Comparison of ENCODE assay signal across 10 cellular contexts in the genomic region with DNA sequence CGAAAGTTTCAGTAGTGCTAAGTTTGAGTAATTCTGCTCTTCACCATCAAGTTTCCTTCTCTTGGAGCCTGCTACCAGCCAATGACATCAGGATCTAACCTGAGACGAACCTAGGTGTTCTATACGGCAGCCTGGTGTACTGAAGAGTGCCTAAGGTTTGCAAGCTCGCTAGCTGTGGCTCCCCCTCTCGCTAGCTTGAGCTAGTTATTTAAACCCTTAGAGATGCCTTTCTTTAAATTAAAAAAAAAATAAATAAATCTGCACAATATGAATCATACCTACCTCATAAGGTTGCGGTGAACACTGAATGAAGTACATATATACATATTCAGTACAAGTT. TPM values are rescaled to one million over a fixed set of nuclear protein-coding genes. Genes with fewer than 3 reads are reported as not detected.
A peak's percentile ranks its signal among the peaks of the same experiment; 100 is the strongest.
DNase-seq lines count a peak whose midpoint lies in the region; ATAC-seq and TF ChIP-seq lines count a peak whose summit lies in the region.
"Had no signal": no experiment of that assay in that cellular context is flagged by ENCODE, and none has a peak within 500 bp of the region (broad histone marks: within the 10 kb centered on the region; RNA-seq: fewer than 3 reads in every experiment).

No MANE protein-coding gene starts in this region.

- intact Hi-C loops in activated CD4-positive, alpha-beta T cell treated with anti-CD3 and anti-CD28 coated beads for 36 hours (cut with DNase I, micrococcal nuclease): no loop called here
- intact Hi-C loops in activated CD4-positive, alpha-beta T cell treated with anti-CD3 and anti-CD28 coated beads, Interleukin-2, amount 10 ng/mL, durations not matched to agents 24 days and 14 days (cut with micrococcal nuclease): no loop called here

- H3K4me1 ChIP-seq in mesodermal cell (ENCODE audit: control insufficient read depth, insufficient read depth, low read length, poor library complexity, severe bottlenecking): peaks cover 43% of the 10 kb centered on the region
- H3K4me1 ChIP-seq in urinary bladder (ENCODE audit: insufficient read depth): no peaks in the 10 kb centered on the region

- peak overlapping the region; percentile 43 for H3K4me3 ChIP-seq in epithelial cell of esophagus (ENCODE audit: low read length)
- H3K4me3 ChIP-seq in mesodermal cell (ENCODE audit: extremely low read depth, insufficient read depth, low read length, poor library complexity, severe bottlenecking): peak overlapping the region; percentile 46
- H3K4me3 ChIP-seq in urinary bladder (ENCODE audit: low read depth, low read length): peak overlapping the region; percentile 53

- peak; percentile 44 for ATAC-seq in activated CD4-positive, alpha-beta T cell treated with anti-CD3 and anti-CD28 coated beads for 36 hours

- H3K36me3 ChIP-seq in mesodermal cell (ENCODE audit: control insufficient read depth, insufficient read depth, low read length): no peaks in the 10 kb centered on the region
- no peaks in the 10 kb centered on the region for H3K36me3 ChIP-seq in urinary bladder (ENCODE audit: insufficient read depth)

- DNase-seq in activated CD4-positive, alpha-beta T cell treated with anti-CD3 and anti-CD28 coated beads for 36 hours: no peak
- DNase-seq in activated CD4-positive, alpha-beta T cell treated with anti-CD3 and anti-CD28 coated beads, Interleukin-2, amount 10 ng/mL, durations not matched to agents 24 days and 14 days: no peak
- DNase-seq in epithelial cell of esophagus (ENCODE audit: low read depth): peak; percentile 73
- DNase-seq in inferior parietal cortex (ENCODE audit: extremely low spot score): no peak
- no peak for DNase-seq in activated CD4-positive, CD25-positive, alpha-beta regulatory T cell (lab: John Stamatoyannopoulos, UW)
- no peak for DNase-seq in GM20000 (ENCODE audit: low spot score)
- DNase-seq: erythroblast had no signal

- POLR2A ChIA-PET in activated CD4-positive, alpha-beta T cell treated with anti-CD3 and anti-CD28 coated beads for 36 hours (lab: Charles Lee): no interaction called here

- peak overlapping the region; percentile 92 for H3K27ac ChIP-seq in mesodermal cell (ENCODE audit: low read depth, low read length, severe bottlenecking)
- H3K27ac ChIP-seq in urinary bladder (ENCODE audit: low read depth): no peak overlapping the region
- H3K27ac ChIP-seq: HL-60 had no signal

- H3K27me3 Mint-ChIP-seq in activated CD4-positive, alpha-beta T cell treated with anti-CD3 and anti-CD28 coated beads for 36 hours: peaks cover 57% of the 10 kb centered on the region
- peaks cover 47% of the 10 kb centered on the region for H3K27me3 Mint-ChIP-seq in activated CD4-positive, alpha-beta T cell treated with anti-CD3 and anti-CD28 coated beads, Interleukin-2, amount 10 ng/mL, durations not matched to agents 24 days and 14 days

- no peaks in the 10 kb centered on the region for H3K36me3 Mint-ChIP-seq in activated CD4-positive, alpha-beta T cell treated with anti-CD3 and anti-CD28 coated beads for 36 hours (ENCODE audit: low read depth)
- H3K36me3 Mint-ChIP-seq in activated CD4-positive, alpha-beta T cell treated with anti-CD3 and anti-CD28 coated beads, Interleukin-2, amount 10 ng/mL, durations not matched to agents 24 days and 14 days (ENCODE audit: low read depth): no peaks in the 10 kb centered on the region

- TF ChIP-seq CTCF in epithelial cell of esophagus (IDR thresholded peaks at IDR 0.05; ENCODE audit: insufficient read depth, low read depth, low read length, missing control alignments) (no peak), GM20000 (IDR thresholded peaks at IDR 0.05; ENCODE audit: extremely low read depth, missing control alignments) (no peak)

- H3K4me3 Mint-ChIP-seq in activated CD4-positive, alpha-beta T cell treated with anti-CD3 and anti-CD28 coated beads for 36 hours: no peak overlapping the region
- no peak overlapping the region for H3K4me3 Mint-ChIP-seq in activated CD4-positive, alpha-beta T cell treated with anti-CD3 and anti-CD28 coated beads, Interleukin-2, amount 10 ng/mL, durations not matched to agents 24 days and 14 days

- H3K9me3 Mint-ChIP-seq in activated CD4-positive, alpha-beta T cell treated with anti-CD3 and anti-CD28 coated beads for 36 hours (ENCODE audit: low read depth): no peaks in the 10 kb centered on the region
- no peaks in the 10 kb centered on the region for H3K9me3 Mint-ChIP-seq in activated CD4-positive, alpha-beta T cell treated with anti-CD3 and anti-CD28 coated beads, Interleukin-2, amount 10 ng/mL, durations not matched to agents 24 days and 14 days

- 8 to 10% methylated on average over 2 of the region's 6 CpGs for WGBS in mesodermal cell (ENCODE audit: insufficient coverage in 2 of 2), 2 experiments
- WGBS in urinary bladder: 14% methylated on average over 6 of the region's 6 CpGs

- no peaks in the 10 kb centered on the region for H3K9me3 ChIP-seq in mesodermal cell (ENCODE audit: control insufficient read depth, low read length)

- CTCF ChIA-PET in activated CD4-positive, alpha-beta T cell treated with anti-CD3 and anti-CD28 coated beads for 36 hours (lab: Charles Lee): interaction anchor here (1.5 kb wide), 1 partner anchor 11 kb away, joined by 3 read pairs; no protein-coding TSS in a partner anchor

- no peak overlapping the region for H3K27ac Mint-ChIP-seq in activated CD4-positive, alpha-beta T cell treated with anti-CD3 and anti-CD28 coated beads for 36 hours
- H3K27ac Mint-ChIP-seq in activated CD4-positive, alpha-beta T cell treated with anti-CD3 and anti-CD28 coated beads, Interleukin-2, amount 10 ng/mL, durations not matched to agents 24 days and 14 days: no peak overlapping the region

- H3K4me1 Mint-ChIP-seq in activated CD4-positive, alpha-beta T cell treated with anti-CD3 and anti-CD28 coated beads for 36 hours: peaks cover 13% of the 10 kb centered on the region
- H3K4me1 Mint-ChIP-seq in activated CD4-positive, alpha-beta T cell treated with anti-CD3 and anti-CD28 coated beads, Interleukin-2, amount 10 ng/mL, durations not matched to agents 24 days and 14 days: peaks cover 11% of the 10 kb centered on the region

RNA-seq across cellular contexts. Expression of a gene that starts 1.4 kb away (rescaled TPM):
- total RNA-seq in activated CD4-positive, alpha-beta T cell treated with anti-CD3 and anti-CD28 coated beads for 36 hours: not detected
- total RNA-seq in activated CD4-positive, alpha-beta T cell treated with anti-CD3 and anti-CD28 coated beads, Interleukin-2, amount 10 ng/mL, durations not matched to agents 24 days and 14 days: 0.09 TPM in 1 of 2 replicates, not detected in the other
- 29.2 TPM for polyA plus RNA-seq in mesodermal cell (2013, experiment 1 of 2)
- polyA plus RNA-seq in mesodermal cell (2013, experiment 2 of 2): 21.6 TPM
- total RNA-seq in urinary bladder: 21.1 TPM
- 26.4 TPM for polyA plus RNA-seq in urinary bladder

Comparison
In these comparisons a context has a peak if more than half of its experiments do, and no peak if none do; other contexts are left out.
1. RNA of a gene that starts 1.4 kb away (total RNA-seq): 21.1 TPM in urinary bladder (single experiment); 0.09 TPM in activated CD4-positive, alpha-beta T cell treated with anti-CD3 and anti-CD28 coated beads, Interleukin-2, amount 10 ng/mL, durations not matched to agents 24 days and 14 days and not detected in activated CD4-positive, alpha-beta T cell treated with anti-CD3 and anti-CD28 coated beads for 36 hours; every median in the first group is over 10 times any median in the second.
2. Peak in every context shown above with its lines, with median percentiles within 50 percentile points of each other: H3K4me3 ChIP-seq.